In the genomic region with DNA sequence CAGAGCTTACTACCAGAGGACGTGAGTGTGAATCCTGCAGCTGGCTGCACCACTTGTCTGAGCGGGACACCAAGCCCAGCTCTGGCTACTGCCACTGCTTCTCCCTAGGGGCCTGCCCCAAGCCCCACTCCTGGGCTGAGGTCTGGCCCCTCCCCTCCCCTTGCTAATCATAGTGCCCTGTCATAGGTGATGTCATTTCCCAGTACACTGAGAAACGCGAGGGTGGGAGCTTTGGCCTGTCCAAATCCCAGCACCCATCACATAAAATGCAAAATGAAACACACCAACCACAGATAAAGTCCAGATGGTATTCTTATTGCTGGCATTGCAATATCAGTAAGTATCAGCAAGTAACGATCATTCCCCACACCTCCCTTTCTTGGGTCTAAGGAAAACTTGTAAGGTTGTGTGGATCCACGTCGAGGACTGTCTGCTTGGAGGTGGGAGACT, we compare ENCODE assay signal across 8 cellular contexts.
A peak's percentile ranks its signal among the peaks of the same experiment; 100 is the strongest.
DNase-seq lines count a peak whose midpoint lies in the region; ATAC-seq and TF ChIP-seq lines count a peak whose summit lies in the region.

No MANE protein-coding gene starts in this region.

- ATAC-seq in HG03045 (IDR thresholded peaks at IDR 0.05; ENCODE audit: unreplicated experiment) = peak; percentile 50
- peak; percentile 47 for ATAC-seq in stimulated activated naive CD8-positive, alpha-beta T cell treated with anti-CD3 and anti-CD28 coated beads, Interleukin-15, Interleukin-2, amounts not matched to agents 100 U/mL and 50 U/mL, for 24 hours

- DNase-seq in T-helper 2 cell treated with Interferon-gamma antibody and Interleukin-4, amounts not matched to agents 5 μg/mL and 100 μg/mL, for 36 hours (ENCODE audit: low spot score) = peak; percentile 64
- no peak for DNase-seq in T-helper 2 cell
- peak; percentile 44 to 68 for DNase-seq in erythroblast (lab: John Stamatoyannopoulos, UW)
- DNase-seq in stimulated activated naive CD8-positive, alpha-beta T cell treated with anti-CD3 and anti-CD28 coated beads, Interleukin-15, Interleukin-2, amounts not matched to agents 100 U/mL and 50 U/mL, for 24 hours = peak; percentile 41
- no peak for DNase-seq in cerebellum (ENCODE audit: low spot score)
- no peak for DNase-seq in MCF 10A (ENCODE audit: unreplicated experiment)
- DNase-seq in NCI-H1694 (lab: John Stamatoyannopoulos, UW) = no peak

- peaks cover 28% of the 10 kb centered on the region for H3K4me1 Mint-ChIP-seq in T-helper 2 cell treated with Interferon-gamma antibody and Interleukin-4, amounts not matched to agents 5 μg/mL and 100 μg/mL, for 36 hours (ENCODE audit: low read depth)
- H3K4me1 Mint-ChIP-seq in MCF 10A (ENCODE audit: insufficient read depth, unreplicated experiment) = peaks cover 11% of the 10 kb centered on the region

- intact Hi-C loops in MCF 10A (cut with micrococcal nuclease) = no loop called here

- POLR2A ChIA-PET in MCF 10A (lab: Yijun Ruan, JAX) = interaction anchor here (0.6 to 1.4 kb wide), 2 partner anchors 54 to 213 kb away, joined by 3 to 4 read pairs; no protein-coding TSS in a partner anchor

- H3K27ac Mint-ChIP-seq in T-helper 2 cell treated with Interferon-gamma antibody and Interleukin-4, amounts not matched to agents 5 μg/mL and 100 μg/mL, for 36 hours = no peak overlapping the region
- H3K27ac Mint-ChIP-seq in MCF 10A (ENCODE audit: low read depth, unreplicated experiment) = no peak overlapping the region

- no peaks in the 10 kb centered on the region for H3K36me3 Mint-ChIP-seq in T-helper 2 cell treated with Interferon-gamma antibody and Interleukin-4, amounts not matched to agents 5 μg/mL and 100 μg/mL, for 36 hours (ENCODE audit: low read depth)
- H3K36me3 Mint-ChIP-seq in MCF 10A (ENCODE audit: insufficient read depth, unreplicated experiment) = no peaks in the 10 kb centered on the region

- BruUV-seq in MCF 10A (replicated peaks; lab: Mats Ljungman, UMichigan) = no TSS peak

- no peaks in the 10 kb centered on the region for H3K9me3 Mint-ChIP-seq in T-helper 2 cell treated with Interferon-gamma antibody and Interleukin-4, amounts not matched to agents 5 μg/mL and 100 μg/mL, for 36 hours
- no peaks in the 10 kb centered on the region for H3K9me3 Mint-ChIP-seq in MCF 10A (ENCODE audit: unreplicated experiment)

- TF ChIP-seq POLR2A in erythroblast (IDR thresholded peaks at IDR 0.05; ENCODE audit: low read length) = no peak

- H3K4me3 Mint-ChIP-seq in T-helper 2 cell treated with Interferon-gamma antibody and Interleukin-4, amounts not matched to agents 5 μg/mL and 100 μg/mL, for 36 hours = no peak overlapping the region
- H3K4me3 Mint-ChIP-seq in MCF 10A (ENCODE audit: unreplicated experiment) = no peak overlapping the region

- H3K27me3 Mint-ChIP-seq in T-helper 2 cell treated with Interferon-gamma antibody and Interleukin-4, amounts not matched to agents 5 μg/mL and 100 μg/mL, for 36 hours (ENCODE audit: low read depth) = no peaks in the 10 kb centered on the region
- H3K27me3 Mint-ChIP-seq in MCF 10A (ENCODE audit: insufficient read depth, unreplicated experiment) = no peaks in the 10 kb centered on the region

- no peak for TF ChIP-seq CTCF in MCF 10A (IDR thresholded peaks at IDR 0.05; ENCODE audit: unreplicated experiment)

- CTCF ChIA-PET in MCF 10A (lab: Yijun Ruan, JAX) = interaction anchor here (0.6 to 1.3 kb wide), 6 partner anchors 10 to 548 kb away, joined by 3 to 5 read pairs (median 4); no protein-coding TSS in a partner anchor

Comparison
In these comparisons a context has a peak if more than half of its experiments do, and no peak if none do; other contexts are left out.
1. DNase-seq: peak in T-helper 2 cell treated with Interferon-gamma antibody and Interleukin-4, amounts not matched to agents 5 μg/mL and 100 μg/mL, for 36 hours (single experiment), erythroblast (2 of 2) and stimulated activated naive CD8-positive, alpha-beta T cell treated with anti-CD3 and anti-CD28 coated beads, Interleukin-15, Interleukin-2, amounts not matched to agents 100 U/mL and 50 U/mL, for 24 hours (single experiment); none in T-helper 2 cell (0 of 5), cerebellum (single experiment), MCF 10A (single experiment) and NCI-H1694 (single experiment).